In the genomic region with DNA sequence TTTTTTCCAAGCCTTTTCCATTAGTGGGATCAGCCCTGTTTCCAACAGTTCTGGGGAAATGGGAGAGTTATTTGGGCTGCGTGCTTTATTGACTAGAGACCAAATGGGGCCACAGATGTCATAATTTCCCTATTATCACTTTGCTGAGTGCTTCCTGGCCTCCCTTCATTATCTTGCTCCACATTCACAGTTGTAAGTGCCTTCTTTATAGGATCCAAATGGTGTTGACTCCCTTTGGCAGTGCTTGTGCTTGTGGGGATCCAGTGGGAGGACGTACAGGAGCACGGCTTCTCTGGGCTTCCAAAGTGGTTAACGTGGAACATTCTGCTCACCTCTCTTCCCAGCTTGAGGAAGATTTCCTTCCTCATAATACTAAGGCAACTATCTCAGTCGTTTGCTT, we compare ENCODE assay signal across 22 cellular contexts.
"Had no signal": no experiment of that assay in that cellular context is flagged by ENCODE, and none has a peak within 500 bp of the region (broad histone marks: within the 10 kb centered on the region; RNA-seq: fewer than 3 reads in every experiment).

No MANE protein-coding gene starts in this region.

- FAIRE-seq: bronchial epithelial cell, colon had no signal

- DNase-seq: activated CD4-positive, alpha-beta T cell treated with anti-CD3 and anti-CD28 coated beads for 36 hours; activated CD4-positive, CD25-positive, alpha-beta regulatory T cell; activated CD8-positive, alpha-beta memory T cell treated with anti-CD3 and anti-CD28 coated beads, Interleukin-2, amount 10 ng/mL, durations not matched to agents 7 days and 5 days; activated CD8-positive, alpha-beta T cell treated with anti-CD3 and anti-CD28 coated beads, Interleukin-2, amount 10 ng/mL, durations not matched to agents 7 days and 5 days; activated naive CD8-positive, alpha-beta T cell treated with anti-CD3 and anti-CD28 coated beads, Interleukin-2, amount 50 U/mL, for 24 hours; activated T-cell treated with anti-CD3 and anti-CD28 coated beads, Interleukin-2, amount 50 U/mL, for 48 hours; amygdala; dermis blood vessel endothelial cell; effector CD4-positive, alpha-beta T cell; foreskin keratinocyte; islet precursor cell; naive B cell; stimulated activated CD4-positive, alpha-beta T cell treated with anti-CD3 and anti-CD28 coated beads, Interleukin-15, amount 100 ng/mL, for 24 hours; stimulated activated CD4-positive, alpha-beta T cell treated with anti-CD3 and anti-CD28 coated beads, Interleukin-2, amount 100 ng/mL, for 24 hours; stimulated activated naive CD4-positive, alpha-beta T cell; tibial artery; upper lobe of right lung had no signal

- ATAC-seq: activated CD4-positive, alpha-beta T cell treated with anti-CD3 and anti-CD28 coated beads for 36 hours; activated CD8-positive, alpha-beta memory T cell treated with anti-CD3 and anti-CD28 coated beads, Interleukin-2, amount 10 ng/mL, durations not matched to agents 7 days and 5 days; activated CD8-positive, alpha-beta T cell treated with anti-CD3 and anti-CD28 coated beads, Interleukin-2, amount 10 ng/mL, durations not matched to agents 7 days and 5 days; activated naive CD8-positive, alpha-beta T cell treated with anti-CD3 and anti-CD28 coated beads, Interleukin-2, amount 50 U/mL, for 24 hours; foreskin keratinocyte; upper lobe of right lung had no signal

- H3K4me2 ChIP-seq: hepatocyte had no signal

- H3K4me1 ChIP-seq: esophagus muscularis mucosa, foreskin keratinocyte, suprapubic skin, tibial artery, upper lobe of right lung had no signal

- H3K27ac ChIP-seq: esophagus muscularis mucosa, foreskin keratinocyte, hepatocyte, suprapubic skin, tibial artery, upper lobe of right lung had no signal

- H3K27me3 ChIP-seq: esophagus muscularis mucosa, foreskin keratinocyte, tibial artery, upper lobe of right lung had no signal

- H3K9me3 ChIP-seq: esophagus muscularis mucosa, suprapubic skin, tibial artery, upper lobe of right lung had no signal

- H3K36me3 ChIP-seq: esophagus muscularis mucosa, suprapubic skin, tibial artery, upper lobe of right lung had no signal

- H3K79me2 ChIP-seq: hepatocyte had no signal

- H3K4me3 ChIP-seq: esophagus muscularis mucosa, hepatocyte, suprapubic skin, tibial artery, upper lobe of right lung had no signal

- H2AFZ ChIP-seq: hepatocyte had no signal
